Comparison of ENCODE assay signal across 8 cellular contexts in genomic region chr6:32854376-32855178, GRCh38. TPM values are rescaled to one million over a fixed set of nuclear protein-coding genes. Genes with fewer than 3 reads are reported as not detected.
DNase-seq lines count a peak whose midpoint lies in the region; ATAC-seq and TF ChIP-seq lines count a peak whose summit lies in the region.

No MANE protein-coding gene starts in this region.

- H3K27ac Mint-ChIP-seq in chondrocyte (ENCODE audit: unreplicated experiment) = peak overlapping the region; percentile 97

- peak; percentile 21 for ATAC-seq in HG03159 (IDR thresholded peaks at IDR 0.05; ENCODE audit: unreplicated experiment)
- ATAC-seq in left colon = peak; percentile 35

- peaks cover 25% of the 10 kb centered on the region for H3K27me3 Mint-ChIP-seq in chondrocyte (ENCODE audit: low read depth)

- peaks cover 11% of the 10 kb centered on the region for H3K36me3 Mint-ChIP-seq in chondrocyte (ENCODE audit: low read depth)

- peak overlapping the region; percentile 95 for H3K4me3 Mint-ChIP-seq in chondrocyte (ENCODE audit: unreplicated experiment)

- DNase-seq in activated CD4-positive, CD25-positive, alpha-beta regulatory T cell treated with anti-CD3 and anti-CD28 coated beads, Interleukin-2, amount 50 U/mL, for 16 hours (ENCODE audit: low read depth, low spot score) = peak; percentile 45
- no peak for DNase-seq in activated CD4-positive, CD25-positive, alpha-beta regulatory T cell treated with anti-CD3 and anti-CD28 coated beads, Interleukin-2, amount 50 U/mL, for 72 hours
- DNase-seq in T-helper 9 cell = peak; percentile 36
- DNase-seq in chondrocyte (ENCODE audit: low spot score) = no peak
- peak; percentile 64 to 75 for DNase-seq in left colon
- DNase-seq in stimulated activated CD8-positive, alpha-beta memory T cell treated with anti-CD3 and anti-CD28 coated beads, Interleukin-12 subunit alpha, Interleukin-12 subunit beta, amount 100 ng/mL, for 4 hours (ENCODE audit: low read depth) = peak; percentile 44
- no peak for DNase-seq in SHP77 treated with DMSO at 0.1 percent for 48 hours (lab: John Stamatoyannopoulos, UW)

- intact Hi-C loops in left colon (cut with DNase I, micrococcal nuclease) = no loop called here

- no peaks in the 10 kb centered on the region for H3K9me3 Mint-ChIP-seq in chondrocyte (ENCODE audit: low read depth)

- TF ChIP-seq CTCF in chondrocyte (IDR thresholded peaks at IDR 0.05) = no peak

- peaks cover 24% of the 10 kb centered on the region for H3K4me1 Mint-ChIP-seq in chondrocyte (ENCODE audit: low read depth)

RNA-seq across cellular contexts. Expression of gene PSMB9, which starts 0.6 kb away (rescaled TPM):
- total RNA-seq in chondrocyte (0.90 to 1.2 TPM (median 1.2 TPM) in 3 replicates), left colon (10 to 100 TPM; 26.3 to 72.2 TPM)

RNA-seq across cellular contexts. Expression of gene TAP1, which starts 1.1 kb away (rescaled TPM):
- total RNA-seq in chondrocyte (14.5 to 29.7 TPM (median 26.7 TPM) in 3 replicates), left colon (100 to 1,000 TPM in 1 of 2 donors, 10 to 100 TPM in 1; 73.5 to 118 TPM)

RNA-seq across cellular contexts. Expression of gene PSMB8, which starts 10.7 kb away (rescaled TPM):
- total RNA-seq in chondrocyte = 14.6 to 17.4 TPM (median 16.2 TPM) in 3 replicates
- 100 to 1,000 TPM; 110 to 168 TPM for total RNA-seq in left colon

RNA-seq across cellular contexts. Expression of gene TAP2, which starts 16.0 kb away (rescaled TPM):
- total RNA-seq in chondrocyte (16.3 to 28.0 TPM (median 20.3 TPM) in 3 replicates), left colon (100 to 1,000 TPM in 1 of 2 donors, 10 to 100 TPM in 1; 38.9 to 109 TPM)

RNA-seq across cellular contexts. Expression of gene HLA-DOB, which starts 37.8 kb away (rescaled TPM):
- 0.25 to 0.56 TPM in 2 of 3 replicates, not detected in the other for total RNA-seq in chondrocyte
- 1 to 10 TPM in 1 of 2 donors, under 1 TPM in 1; 0.64 to 1.7 TPM for total RNA-seq in left colon

Comparison
In these comparisons a context has a peak if more than half of its experiments do, and no peak if none do; other contexts are left out.
1. DNase-seq: peak in activated CD4-positive, CD25-positive, alpha-beta regulatory T cell treated with anti-CD3 and anti-CD28 coated beads, Interleukin-2, amount 50 U/mL, for 16 hours (single experiment), T-helper 9 cell (single experiment), left colon (2 of 2) and stimulated activated CD8-positive, alpha-beta memory T cell treated with anti-CD3 and anti-CD28 coated beads, Interleukin-12 subunit alpha, Interleukin-12 subunit beta, amount 100 ng/mL, for 4 hours (single experiment); none in activated CD4-positive, CD25-positive, alpha-beta regulatory T cell treated with anti-CD3 and anti-CD28 coated beads, Interleukin-2, amount 50 U/mL, for 72 hours (single experiment), chondrocyte (single experiment) and SHP77 treated with DMSO at 0.1 percent for 48 hours (single experiment).
2. RNA of gene PSMB9, which starts 0.6 kb away (total RNA-seq): 26.3 to 72.2 TPM in left colon; 0.90 to 1.2 TPM in chondrocyte; every median in the first group is over 10 times any median in the second.